30 cellular contexts compared by ENCODE assay signal in genomic region chr22:47286590-47286989, GRCh38.
"Had no signal": no experiment of that assay in that cellular context is flagged by ENCODE, and none has a peak within 500 bp of the region (broad histone marks: within the 10 kb centered on the region; RNA-seq: fewer than 3 reads in every experiment).

No MANE protein-coding gene starts in this region.

- H3K27me3 ChIP-seq: MG63, SJCRH30 had no signal

- H3K36me3 ChIP-seq: MG63, SJCRH30 had no signal

- H3K27ac ChIP-seq: KMS-11, PC-9, RWPE1, SJCRH30, SK-N-MC had no signal

- H3K4me3 ChIP-seq: MG63, PC-9, SJCRH30, SK-N-MC had no signal

- H3K9ac ChIP-seq: KMS-11 had no signal

- H2AFZ ChIP-seq: PC-9 had no signal

- H3K9me3 ChIP-seq: MG63, SJCRH30 had no signal

- H3K4me1 ChIP-seq: SJCRH30 had no signal

- DNase-seq: Karpas-422, KBM-7, MG63, NCI-H1048, NCI-H1092 treated with DMSO at 0.1 percent for 48 hours, NCI-H1105 treated with DMSO at 0.1 percent for 48 hours, NCI-H1417, NCI-H1436, NCI-H146, NCI-H187, NCI-H1930, NCI-H2029 treated with DMSO at 0.1 percent for 48 hours, NCI-H2081 treated with DMSO at 0.1 percent for 48 hours, NCI-H2107, NCI-H2171, NCI-H226, NCI-H446 treated with DMSO at 0.1 percent for 48 hours, NCI-H510A, NCI-H526, NCI-H69, NCI-H748 treated with DMSO at 0.1 percent for 48 hours, NCI-H82, PC-9, SHP77, SIG-M5, SJCRH30, SW 1271 had no signal

- H3K4me2 ChIP-seq: KMS-11, PC-9 had no signal
